In the genomic region with DNA sequence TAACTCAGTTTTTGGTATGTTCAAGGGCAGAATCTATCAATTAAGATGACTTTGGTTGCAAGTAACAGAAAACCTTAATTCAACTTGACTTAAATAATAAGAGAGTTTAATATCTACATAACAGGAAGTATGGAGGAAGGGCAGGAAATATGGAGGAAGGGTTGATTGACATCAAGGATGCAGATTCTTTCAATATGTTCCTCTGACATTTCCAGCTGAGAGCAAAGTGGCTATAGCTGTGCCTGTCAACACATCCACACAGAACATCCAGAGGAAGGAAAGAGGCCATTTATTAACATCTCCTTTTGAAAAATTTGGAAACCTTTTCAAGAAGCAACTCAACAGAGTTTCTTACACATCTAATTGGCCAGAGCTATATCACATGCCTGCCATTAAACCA, we compare ENCODE assay signal across 21 cellular contexts. TPM values are rescaled to one million over a fixed set of nuclear protein-coding genes. Genes with fewer than 3 reads are reported as not detected.
DNase-seq lines count a peak whose midpoint lies in the region; ATAC-seq and TF ChIP-seq lines count a peak whose summit lies in the region.
"Had no signal": no experiment of that assay in that cellular context is flagged by ENCODE, and none has a peak within 500 bp of the region (broad histone marks: within the 10 kb centered on the region; RNA-seq: fewer than 3 reads in every experiment).

No MANE protein-coding gene starts in this region.

- no peaks in the 10 kb centered on the region for H3K27me3 Mint-ChIP-seq in activated naive CD8-positive, alpha-beta T cell treated with anti-CD3 and anti-CD28 coated beads for 36 hours
- H3K27me3 Mint-ChIP-seq in activated naive CD8-positive, alpha-beta T cell treated with anti-CD3 and anti-CD28 coated beads, Interleukin-2, amount 50 U/mL, for 24 hours = no peaks in the 10 kb centered on the region

- no peaks in the 10 kb centered on the region for H3K36me3 Mint-ChIP-seq in activated naive CD8-positive, alpha-beta T cell treated with anti-CD3 and anti-CD28 coated beads for 36 hours
- H3K36me3 Mint-ChIP-seq in activated naive CD8-positive, alpha-beta T cell treated with anti-CD3 and anti-CD28 coated beads, Interleukin-2, amount 50 U/mL, for 24 hours (ENCODE audit: low read depth) = no peaks in the 10 kb centered on the region

- TF ChIP-seq CTCF in tibial artery (IDR thresholded peaks at IDR 0.05) = no peak

- no peak overlapping the region for H3K4me3 Mint-ChIP-seq in activated naive CD8-positive, alpha-beta T cell treated with anti-CD3 and anti-CD28 coated beads for 36 hours
- no peak overlapping the region for H3K4me3 Mint-ChIP-seq in activated naive CD8-positive, alpha-beta T cell treated with anti-CD3 and anti-CD28 coated beads, Interleukin-2, amount 50 U/mL, for 24 hours
- H3K4me3 Mint-ChIP-seq: H9 had no signal

- peaks cover 41% of the 10 kb centered on the region for H3K4me1 Mint-ChIP-seq in activated naive CD8-positive, alpha-beta T cell treated with anti-CD3 and anti-CD28 coated beads for 36 hours
- H3K4me1 Mint-ChIP-seq in activated naive CD8-positive, alpha-beta T cell treated with anti-CD3 and anti-CD28 coated beads, Interleukin-2, amount 50 U/mL, for 24 hours = peaks cover 44% of the 10 kb centered on the region

- H3K27me3 ChIP-seq in tibial artery = peaks cover 0 to 5% of the 10 kb centered on the region in 2 donors

- no peak for DNase-seq in activated naive CD8-positive, alpha-beta T cell treated with anti-CD3 and anti-CD28 coated beads for 36 hours
- no peak for DNase-seq in activated naive CD8-positive, alpha-beta T cell treated with anti-CD3 and anti-CD28 coated beads, Interleukin-2, amount 50 U/mL, for 24 hours
- DNase-seq in dermis blood vessel endothelial cell (peak; percentile 66), lung microvascular endothelial cell (ENCODE audit: low read depth in 2 of 2) (peak; percentile 52 to 87), hepatic stellate cell (ENCODE audit: low spot score) (no peak), tibial artery (no peak)
- DNase-seq: H9, NCI-H1092 treated with DMSO at 0.1 percent for 48 hours, NCI-H146, NCI-H2029, NCI-H226, NCI-H510A treated with DMSO at 0.1 percent for 48 hours, NCI-H748 treated with DMSO at 0.1 percent for 48 hours, SHP77 treated with DMSO at 0.1 percent for 48 hours had no signal

- intact Hi-C loops in tibial artery (cut with DNase I; ENCODE audit: low total_unique reads) = no loop called here

- H3K9me3 ChIP-seq in tibial artery = no peaks in the 10 kb centered on the region

- H3K27ac ChIP-seq in tibial artery = no peak overlapping the region
- H3K27ac ChIP-seq: C4-2B, HL-60, KMS-11, RWPE1, SK-N-MC had no signal

- peaks cover 3% of the 10 kb centered on the region for H3K9me3 Mint-ChIP-seq in activated naive CD8-positive, alpha-beta T cell treated with anti-CD3 and anti-CD28 coated beads for 36 hours
- H3K9me3 Mint-ChIP-seq in activated naive CD8-positive, alpha-beta T cell treated with anti-CD3 and anti-CD28 coated beads, Interleukin-2, amount 50 U/mL, for 24 hours = peaks cover 6% of the 10 kb centered on the region
- H3K9me3 Mint-ChIP-seq: H9 had no signal

- H3K4me3 ChIP-seq in tibial artery = no peak overlapping the region
- H3K4me3 ChIP-seq: GM12878, SK-N-MC had no signal

- H3K27ac Mint-ChIP-seq in activated naive CD8-positive, alpha-beta T cell treated with anti-CD3 and anti-CD28 coated beads for 36 hours = peak overlapping the region; percentile 6
- H3K27ac Mint-ChIP-seq in activated naive CD8-positive, alpha-beta T cell treated with anti-CD3 and anti-CD28 coated beads, Interleukin-2, amount 50 U/mL, for 24 hours = no peak overlapping the region
- H3K27ac Mint-ChIP-seq: H9 had no signal

- H3K36me3 ChIP-seq in tibial artery = no peaks in the 10 kb centered on the region

- no peaks in the 10 kb centered on the region for H3K4me1 ChIP-seq in tibial artery

- no peak for ATAC-seq in activated naive CD8-positive, alpha-beta T cell treated with anti-CD3 and anti-CD28 coated beads, Interleukin-2, amount 50 U/mL, for 24 hours
- ATAC-seq in HG02970 (IDR thresholded peaks at IDR 0.05; ENCODE audit: low FRiP score, unreplicated experiment) = no peak
- ATAC-seq: GM12878 had no signal

RNA-seq across cellular contexts. Expression of gene RALA, which starts 19.4 kb away (rescaled TPM):
- 10 to 100 TPM; 38.0 to 40.6 TPM for total RNA-seq in activated naive CD8-positive, alpha-beta T cell treated with anti-CD3 and anti-CD28 coated beads for 36 hours
- total RNA-seq in dermis blood vessel endothelial cell = 36.9 and 49.4 TPM in 2 replicates
- total RNA-seq in lung microvascular endothelial cell = 25.8 and 36.8 TPM in 2 replicates

RNA-seq across cellular contexts. Expression of gene YAE1, which starts 37.7 kb away (rescaled TPM):
- 10 to 100 TPM; 11.2 to 12.5 TPM for total RNA-seq in activated naive CD8-positive, alpha-beta T cell treated with anti-CD3 and anti-CD28 coated beads for 36 hours
- total RNA-seq in dermis blood vessel endothelial cell (16.2 and 22.3 TPM in 2 replicates), lung microvascular endothelial cell (13.1 and 18.3 TPM in 2 replicates)

Comparison
In these comparisons a context has a peak if more than half of its experiments do, and no peak if none do; other contexts are left out.
1. DNase-seq: peak in dermis blood vessel endothelial cell (single experiment) and lung microvascular endothelial cell (2 of 2); none in activated naive CD8-positive, alpha-beta T cell treated with anti-CD3 and anti-CD28 coated beads for 36 hours (single experiment), activated naive CD8-positive, alpha-beta T cell treated with anti-CD3 and anti-CD28 coated beads, Interleukin-2, amount 50 U/mL, for 24 hours (single experiment), hepatic stellate cell (single experiment) and tibial artery (0 of 2).